ENCODE assay signal across 25 cellular contexts in genomic region chr3:81837071-81837593, GRCh38.
"Had no signal": no experiment of that assay in that cellular context is flagged by ENCODE, and none has a peak within 500 bp of the region (broad histone marks: within the 10 kb centered on the region; RNA-seq: fewer than 3 reads in every experiment).

No MANE protein-coding gene starts in this region.

- H3K36me3 ChIP-seq: esophagus muscularis mucosa, gastroesophageal sphincter, pancreas, upper lobe of left lung, WERI-Rb-1 had no signal

- H3K4me3 ChIP-seq: esophagus muscularis mucosa, gastroesophageal sphincter, pancreas, psoas muscle, upper lobe of left lung had no signal

- H3K9me3 Mint-ChIP-seq: activated CD4-positive, alpha-beta T cell treated with anti-CD3 and anti-CD28 coated beads, Interleukin-2, amount 10 ng/mL, durations not matched to agents 7 days and 5 days; activated CD8-positive, alpha-beta T cell treated with anti-CD3 and anti-CD28 coated beads for 36 hours; activated naive CD4-positive, alpha-beta T cell treated with anti-CD3 and anti-CD28 coated beads, Interleukin-2, amount 50 U/mL, for 24 hours; brain; memory B cell; nephron had no signal

- DNase-seq: activated CD4-positive, alpha-beta T cell treated with anti-CD3 and anti-CD28 coated beads, Interleukin-2, amount 10 ng/mL, durations not matched to agents 7 days and 5 days; activated CD4-positive, CD25-positive, alpha-beta regulatory T cell treated with anti-CD3 and anti-CD28 coated beads, Interleukin-2, amount 50 U/mL, for 72 hours; activated CD8-positive, alpha-beta T cell treated with anti-CD3 and anti-CD28 coated beads for 36 hours; activated gamma-delta T cell treated with Interleukin-2 at 50 U/mL for 16 hours; aorta; caudate nucleus; dermis blood vessel endothelial cell; effector CD8-positive, alpha-beta T cell; head of caudate nucleus; hypothalamus; pancreas; psoas muscle; right cardiac atrium; stimulated activated CD4-positive, alpha-beta T cell treated with anti-CD3 and anti-CD28 coated beads, Interleukin-12 subunit alpha, Interleukin-12 subunit beta, amount 100 ng/mL, for 4 hours; stimulated activated CD4-positive, alpha-beta T cell treated with anti-CD3 and anti-CD28 coated beads, Interleukin-4, amount 100 ng/mL, for 4 hours; stimulated activated naive CD8-positive, alpha-beta T cell treated with anti-CD3 and anti-CD28 coated beads, Interleukin-15, Interleukin-2, amounts not matched to agents 100 U/mL and 50 U/mL, for 24 hours; upper lobe of left lung; WERI-Rb-1 had no signal

- H3K36me3 Mint-ChIP-seq: activated naive CD4-positive, alpha-beta T cell treated with anti-CD3 and anti-CD28 coated beads, Interleukin-2, amount 50 U/mL, for 24 hours; brain; memory B cell had no signal

- FAIRE-seq: pancreas, TTC549 had no signal

- H3K4me1 ChIP-seq: gastroesophageal sphincter, pancreas had no signal

- H3K27me3 ChIP-seq: esophagus muscularis mucosa, gastroesophageal sphincter, pancreas, upper lobe of left lung had no signal

- H3K9me3 ChIP-seq: esophagus muscularis mucosa, gastroesophageal sphincter, pancreas, psoas muscle, upper lobe of left lung had no signal

- H3K27ac ChIP-seq: esophagus muscularis mucosa, gastroesophageal sphincter, pancreas, psoas muscle, upper lobe of left lung, WERI-Rb-1 had no signal

- ATAC-seq: activated CD8-positive, alpha-beta T cell treated with anti-CD3 and anti-CD28 coated beads for 36 hours; gastroesophageal sphincter; pancreas; psoas muscle; right cardiac atrium; stimulated activated naive CD8-positive, alpha-beta T cell treated with anti-CD3 and anti-CD28 coated beads, Interleukin-15, Interleukin-2, amounts not matched to agents 100 U/mL and 50 U/mL, for 24 hours had no signal

- H3K27ac Mint-ChIP-seq: activated CD4-positive, alpha-beta T cell treated with anti-CD3 and anti-CD28 coated beads, Interleukin-2, amount 10 ng/mL, durations not matched to agents 7 days and 5 days; activated CD8-positive, alpha-beta T cell treated with anti-CD3 and anti-CD28 coated beads for 36 hours; activated naive CD4-positive, alpha-beta T cell treated with anti-CD3 and anti-CD28 coated beads, Interleukin-2, amount 50 U/mL, for 24 hours; brain; memory B cell; nephron had no signal

- H3K27me3 Mint-ChIP-seq: activated CD4-positive, alpha-beta T cell treated with anti-CD3 and anti-CD28 coated beads, Interleukin-2, amount 10 ng/mL, durations not matched to agents 7 days and 5 days had no signal

- H3K4me3 Mint-ChIP-seq: activated CD4-positive, alpha-beta T cell treated with anti-CD3 and anti-CD28 coated beads, Interleukin-2, amount 10 ng/mL, durations not matched to agents 7 days and 5 days; activated CD8-positive, alpha-beta T cell treated with anti-CD3 and anti-CD28 coated beads for 36 hours; activated naive CD4-positive, alpha-beta T cell treated with anti-CD3 and anti-CD28 coated beads, Interleukin-2, amount 50 U/mL, for 24 hours; brain; memory B cell; nephron had no signal

- H3K4me1 Mint-ChIP-seq: activated CD4-positive, alpha-beta T cell treated with anti-CD3 and anti-CD28 coated beads, Interleukin-2, amount 10 ng/mL, durations not matched to agents 7 days and 5 days; activated naive CD4-positive, alpha-beta T cell treated with anti-CD3 and anti-CD28 coated beads, Interleukin-2, amount 50 U/mL, for 24 hours had no signal
